Comparison of ENCODE assay signal across 23 cellular contexts in genomic region chr1:43279666-43280065, GRCh38. TPM values are rescaled to one million over a fixed set of nuclear protein-coding genes. Genes with fewer than 3 reads are reported as not detected.
"Had no signal": no experiment of that assay in that cellular context is flagged by ENCODE, and none has a peak within 500 bp of the region (broad histone marks: within the 10 kb centered on the region; RNA-seq: fewer than 3 reads in every experiment).

No MANE protein-coding gene starts in this region.

- ATAC-seq: gastrocnemius medialis, left lung, right cardiac atrium had no signal

- H3K9me3 Mint-ChIP-seq: nephron had no signal

- H3K36me3 ChIP-seq: colonic mucosa, esophagus muscularis mucosa, gastrocnemius medialis, heart right ventricle, left lung, ovary, tibial nerve had no signal

- DNase-seq: cerebellar nuclear complex; colonic mucosa; effector CD4-positive, alpha-beta T cell; gastrocnemius medialis; heart right ventricle; hypothalamus; left lung; mesenchymal stem cell; midbrain; right cardiac atrium; small intestine; stimulated activated CD4-positive, alpha-beta T cell treated with anti-CD3 and anti-CD28 coated beads, Interleukin-2, amount 100 ng/mL, for 48 hours; stimulated activated naive CD4-positive, alpha-beta T cell treated with Interleukin-2 at 50 U/mL for 16 hours; testis had no signal

- H3K4me3 ChIP-seq: colonic mucosa, esophagus muscularis mucosa, gastrocnemius medialis, heart right ventricle, left lung, lung, ovary, testis, tibial nerve had no signal

- H3K4me3 Mint-ChIP-seq: nephron had no signal

- H3K27ac ChIP-seq: colonic mucosa, epithelial cell of prostate, esophagus muscularis mucosa, gastrocnemius medialis, heart right ventricle, left lung, ovary, testis, tibial nerve had no signal

- H3K27me3 ChIP-seq: colonic mucosa, gastrocnemius medialis, heart right ventricle, left lung, ovary, testis, tibial nerve had no signal

- H3K4me1 ChIP-seq: colonic mucosa, esophagus muscularis mucosa, gastrocnemius medialis, tibial nerve had no signal

- H3K9me3 ChIP-seq: colonic mucosa, esophagus muscularis mucosa, gastrocnemius medialis, heart right ventricle, left lung, ovary, testis, tibial nerve had no signal

RNA-seq across cellular contexts. Expression of gene C1orf210, which starts 5.7 kb away (rescaled TPM):
- total RNA-seq: dermis microvascular lymphatic vessel endothelial cell, esophagus muscularis mucosa, fibroblast of villous mesenchyme, heart right ventricle, posterior vena cava, right cardiac atrium, tibial nerve had no signal
- polyA plus RNA-seq: heart right ventricle, ovary had no signal

RNA-seq across cellular contexts. Expression of gene TMEM125, which starts 9.9 kb away (rescaled TPM):
- total RNA-seq: dermis microvascular lymphatic vessel endothelial cell, gastrocnemius medialis had no signal

RNA-seq across cellular contexts. Expression of gene MPL, which starts 58.0 kb away (rescaled TPM):
- total RNA-seq: fibroblast of villous mesenchyme, gastrocnemius medialis had no signal
- polyA plus RNA-seq: small intestine had no signal
